8 cellular contexts compared by ENCODE assay signal in the genomic region with DNA sequence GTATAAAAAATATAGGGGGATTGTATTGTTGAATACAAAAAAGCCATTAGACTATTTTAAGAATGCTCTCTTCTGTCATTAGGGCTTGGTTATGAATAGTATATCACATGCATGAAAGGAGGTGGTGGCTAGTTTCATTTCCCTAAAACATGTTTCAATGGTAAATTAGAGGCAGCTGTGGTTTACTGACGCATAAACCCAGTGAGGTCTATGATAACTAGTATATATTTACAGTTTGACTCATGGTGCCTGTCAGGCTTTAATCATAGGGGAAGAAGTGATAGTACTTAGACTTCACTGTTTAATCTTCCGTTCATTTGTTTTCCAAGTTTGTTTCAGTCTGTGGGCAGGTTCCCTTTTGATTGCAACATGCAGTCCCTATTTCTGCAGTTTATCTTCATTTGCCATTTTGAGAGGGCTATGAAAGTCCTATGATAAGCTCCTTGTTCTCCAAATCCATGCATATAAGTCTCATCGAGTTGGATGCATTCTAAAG. TPM values are rescaled to one million over a fixed set of nuclear protein-coding genes. Genes with fewer than 3 reads are reported as not detected.
A peak's percentile ranks its signal among the peaks of the same experiment; 100 is the strongest.
DNase-seq lines count a peak whose midpoint lies in the region; ATAC-seq and TF ChIP-seq lines count a peak whose summit lies in the region.

No MANE protein-coding gene starts in this region.

- POLR2A ChIA-PET in GM10248 (lab: Yijun Ruan, JAX): interaction anchor here (0.6 kb wide), 1 partner anchor 758 kb away, joined by 5 read pairs; no protein-coding TSS in a partner anchor

- intact Hi-C loops in heart left ventricle (cut with DNase I): loop anchor here in 2 of 10 donors (5.0 to 10.0 kb wide), 2 partner anchors 55 to 57 kb away; a partner anchor contains a TSS

- ATAC-seq in HG03469 (IDR thresholded peaks at IDR 0.05; ENCODE audit: unreplicated experiment) (peak; percentile 96), T-helper 17 cell (peak; percentile 77), heart left ventricle (peak; percentile 70 to 88 (median 84))

- H3K27me3 ChIP-seq in heart left ventricle (no peaks in the 10 kb centered on the region), tibial nerve (no peaks in the 10 kb centered on the region)

- 28 to 52% (median 39%) methylated on average over 3 of the region's 3 CpGs for WGBS in heart left ventricle, 4 donors
- WGBS in tibial nerve, 2 donors: 40 to 57% methylated on average over 3 of the region's 3 CpGs

- peak; percentile 48 to 59 for TF ChIP-seq EP300 in tibial nerve (IDR thresholded peaks at IDR 0.05)

- H3K36me3 Mint-ChIP-seq in T-helper 17 cell (ENCODE audit: low read depth): peaks cover 5% of the 10 kb centered on the region

- peak overlapping the region; percentile 5 to 91 (median 60) for H3K27ac ChIP-seq in heart left ventricle
- H3K27ac ChIP-seq in tibial nerve: peak overlapping the region in 2 of 4 donors; percentile 21 to 63

- H3K36me3 ChIP-seq in heart left ventricle (no peaks in the 10 kb centered on the region), tibial nerve (no peaks in the 10 kb centered on the region)

- H3K27me3 Mint-ChIP-seq in T-helper 17 cell: no peaks in the 10 kb centered on the region

- H3K4me3 Mint-ChIP-seq in T-helper 17 cell: no peak overlapping the region

- H3K9me3 ChIP-seq in T-helper 17 cell (ENCODE audit: control insufficient read depth, low read length, poor library complexity, severe bottlenecking): no peaks in the 10 kb centered on the region
- H3K9me3 ChIP-seq in heart left ventricle: no peaks in the 10 kb centered on the region
- H3K9me3 ChIP-seq in tibial nerve: no peaks in the 10 kb centered on the region

- H3K4me3 ChIP-seq in heart left ventricle (peak overlapping the region in 1 of 12 donors; percentile 5), tibial nerve (no peak overlapping the region)

- no peak overlapping the region for H3K27ac Mint-ChIP-seq in T-helper 17 cell

- DNase-seq in GM10248 (ENCODE audit: extremely low spot score): peak; percentile 84
- DNase-seq in GM20000 (ENCODE audit: low spot score): peak; percentile 77
- no peak for DNase-seq in T-helper 17 cell
- no peak for DNase-seq in heart left ventricle
- no peak for DNase-seq in tibial nerve (ENCODE audit: low spot score in 2 of 2)
- no peak for DNase-seq in NCI-H748 treated with DMSO at 0.1 percent for 48 hours (lab: John Stamatoyannopoulos, UW)
- no peak for DNase-seq in middle frontal gyrus (ENCODE audit: extremely low spot score, low spot score)

- CTCF ChIA-PET in GM10248 (lab: Yijun Ruan, JAX): no interaction called here

- peaks cover 2% of the 10 kb centered on the region for H3K4me1 Mint-ChIP-seq in T-helper 17 cell

- TF ChIP-seq POLR2A in heart left ventricle (IDR thresholded peaks at IDR 0.05): no peak
- TF ChIP-seq POLR2A in tibial nerve (IDR thresholded peaks at IDR 0.05): no peak

- peaks cover 0 to 65% (median 25%) of the 10 kb centered on the region in 12 donors for H3K4me1 ChIP-seq in heart left ventricle
- H3K4me1 ChIP-seq in tibial nerve: peaks cover 0 to 9% (median 0%) of the 10 kb centered on the region in 4 donors

- TF ChIP-seq CTCF in GM10248 (IDR thresholded peaks at IDR 0.05; ENCODE audit: control extremely low read depth, extremely low read depth, low read depth, missing control alignments) (no peak), GM20000 (IDR thresholded peaks at IDR 0.05; ENCODE audit: extremely low read depth, missing control alignments) (no peak), heart left ventricle (IDR thresholded peaks at IDR 0.05) (no peak), tibial nerve (IDR thresholded peaks at IDR 0.05) (no peak)

RNA-seq across cellular contexts. Expression of a gene that starts 55.1 kb away (rescaled TPM):
- total RNA-seq in T-helper 17 cell (10 to 100 TPM; 18.8 to 19.7 TPM), heart left ventricle (10 to 100 TPM; 26.2 to 45.4 (median 33.7) TPM), tibial nerve (100 to 1,000 TPM in 1 of 4 donors, 10 to 100 TPM in 3; 54.4 to 102 (median 60.2) TPM)
- 10 to 100 TPM; 14.5 to 20.3 TPM for polyA plus RNA-seq in heart left ventricle

Comparison
In these comparisons a context has a peak if more than half of its experiments do, and no peak if none do; other contexts are left out.
1. DNase-seq: peak in GM10248 (single experiment) and GM20000 (single experiment); none in T-helper 17 cell (0 of 3), heart left ventricle (0 of 5), tibial nerve (0 of 2), NCI-H748 treated with DMSO at 0.1 percent for 48 hours (single experiment) and middle frontal gyrus (single experiment).
2. Peak in every context shown above with its lines, with median percentiles within 50 percentile points of each other: ATAC-seq.